8 cellular contexts compared by ENCODE assay signal in the genomic region with DNA sequence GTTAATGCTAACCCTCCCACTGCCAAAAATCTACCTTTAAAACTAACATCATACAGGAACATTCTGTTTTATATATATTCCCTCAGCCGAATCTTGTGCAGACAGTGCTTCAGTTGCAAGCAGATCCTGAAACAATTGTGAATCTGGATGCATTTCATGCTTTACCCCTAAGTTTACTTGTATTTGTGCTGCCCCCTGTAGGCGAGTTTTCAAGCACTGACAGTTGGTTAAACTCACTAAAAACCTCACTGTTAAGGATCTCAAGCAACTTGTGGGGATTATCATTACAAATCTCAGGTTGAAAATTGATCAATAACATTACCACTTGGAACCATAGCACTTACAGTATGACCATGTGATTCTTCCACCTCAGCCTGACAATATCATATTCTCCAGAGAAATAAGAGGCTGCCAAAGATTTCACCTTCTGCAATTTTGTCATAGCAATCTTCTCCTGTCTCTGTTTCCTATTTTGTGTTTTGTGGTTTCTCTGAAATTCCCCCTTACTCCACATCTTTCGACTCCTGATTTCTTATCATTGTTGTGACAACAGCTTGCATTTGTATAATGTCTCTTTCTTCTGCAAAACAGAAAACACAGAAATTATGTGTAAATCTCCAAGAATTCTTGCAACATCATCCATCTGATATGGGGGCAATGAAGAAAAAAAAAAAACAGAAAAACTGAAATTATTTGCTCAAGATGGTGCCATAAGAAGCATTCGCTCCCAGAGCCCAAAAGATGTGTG.
A peak's percentile ranks its signal among the peaks of the same experiment; 100 is the strongest.
DNase-seq lines count a peak whose midpoint lies in the region; ATAC-seq and TF ChIP-seq lines count a peak whose summit lies in the region.

No MANE protein-coding gene starts in this region.

- H3K4me3 ChIP-seq in OCI-LY7 (ENCODE audit: low read depth, low read length, poor library complexity, severe bottlenecking) (no peak overlapping the region), epithelial cell of proximal tubule (ENCODE audit: low read depth, low read length) (no peak overlapping the region)

- peaks cover 5 to 10% of the 10 kb centered on the region in 2 donors for H3K4me1 Mint-ChIP-seq in natural killer cell treated with Interleukin-12 subunit alpha and Interleukin-12 subunit beta and Interleukin-15 and Interleukin-18, amount 100 ng/mL, for 72 hours (ENCODE audit: low read depth in 2 of 2)

- no peak overlapping the region for H3K27ac ChIP-seq in OCI-LY7 (ENCODE audit: low read depth, low read length, poor library complexity, severe bottlenecking)

- BruUV-seq in OCI-LY7 (replicated peaks; lab: Mats Ljungman, UMichigan): no TSS peak

- CTCF ChIA-PET in OCI-LY7 (lab: Charles Lee; ENCODE audit: unreplicated experiment): no interaction called here

- TF ChIP-seq CTCF in OCI-LY7 (conservative IDR thresholded peaks at IDR 0.05; ENCODE audit: low read length) (peak; percentile 74), epithelial cell of proximal tubule (conservative IDR thresholded peaks at IDR 0.05; ENCODE audit: low read depth, low read length) (peak; percentile 84)

- no peaks in the 10 kb centered on the region for H4K20me1 ChIP-seq in OCI-LY7 (ENCODE audit: insufficient read depth, low read length)

- no peaks in the 10 kb centered on the region for H3K36me3 ChIP-seq in OCI-LY7 (ENCODE audit: insufficient read depth, low read length)

- peaks cover 0 to 3% of the 10 kb centered on the region in 2 donors for H3K27me3 Mint-ChIP-seq in natural killer cell treated with Interleukin-12 subunit alpha and Interleukin-12 subunit beta and Interleukin-15 and Interleukin-18, amount 100 ng/mL, for 72 hours

- H3K9me2 ChIP-seq in OCI-LY7 (ENCODE audit: insufficient read depth, low read length): no peaks in the 10 kb centered on the region

- POLR2A ChIA-PET in OCI-LY7 (lab: Charles Lee): no interaction called here

- peaks cover 4% of the 10 kb centered on the region for H3K36me3 Mint-ChIP-seq in natural killer cell treated with Interleukin-12 subunit alpha and Interleukin-12 subunit beta and Interleukin-15 and Interleukin-18, amount 100 ng/mL, for 72 hours

- H3K79me2 ChIP-seq in OCI-LY7 (ENCODE audit: insufficient read depth, low read depth, low read length): no peaks in the 10 kb centered on the region

- H3K9me3 ChIP-seq in OCI-LY7 (ENCODE audit: low read length): no peaks in the 10 kb centered on the region

- ATAC-seq in natural killer cell treated with Interleukin-12 subunit alpha and Interleukin-12 subunit beta and Interleukin-15 and Interleukin-18, amount 100 ng/mL, for 72 hours: no peak
- no peak for ATAC-seq in GM18517 (IDR thresholded peaks at IDR 0.05; ENCODE audit: unreplicated experiment)
- ATAC-seq in GM18861 (IDR thresholded peaks at IDR 0.05; ENCODE audit: unreplicated experiment): no peak
- no peak for ATAC-seq in GM18520 (IDR thresholded peaks at IDR 0.05; ENCODE audit: unreplicated experiment)

- intact Hi-C loops in OCI-LY7 (cut with micrococcal nuclease; ENCODE audit: unreplicated experiment): no loop called here

- no peak overlapping the region for H3K4me3 Mint-ChIP-seq in natural killer cell treated with Interleukin-12 subunit alpha and Interleukin-12 subunit beta and Interleukin-15 and Interleukin-18, amount 100 ng/mL, for 72 hours

- no peaks in the 10 kb centered on the region for H3K4me1 ChIP-seq in OCI-LY7 (ENCODE audit: insufficient read depth, low read length, poor library complexity, severe bottlenecking)

- DNase-seq in DMS53 treated with DMSO at 0.1 percent for 48 hours (lab: John Stamatoyannopoulos, UW; ENCODE audit: unreplicated experiment) (peak; percentile 67), HK-2 (ENCODE audit: unreplicated experiment) (peak; percentile 21), OCI-LY7 (ENCODE audit: low spot score) (peak; percentile 19), epithelial cell of proximal tubule (ENCODE audit: low read depth) (peak; percentile 16)
- DNase-seq in natural killer cell treated with Interleukin-12 subunit alpha and Interleukin-12 subunit beta and Interleukin-15 and Interleukin-18, amount 100 ng/mL, for 72 hours (ENCODE audit: low spot score): peak; percentile 60

- H2AFZ ChIP-seq in OCI-LY7 (ENCODE audit: low read length): no peak overlapping the region

- peaks cover 4% of the 10 kb centered on the region for H3K9me3 Mint-ChIP-seq in natural killer cell treated with Interleukin-12 subunit alpha and Interleukin-12 subunit beta and Interleukin-15 and Interleukin-18, amount 100 ng/mL, for 72 hours

- no peak overlapping the region for H3K27ac Mint-ChIP-seq in natural killer cell treated with Interleukin-12 subunit alpha and Interleukin-12 subunit beta and Interleukin-15 and Interleukin-18, amount 100 ng/mL, for 72 hours

- no peak overlapping the region for H3K4me2 ChIP-seq in OCI-LY7 (ENCODE audit: low read length)

Comparison
In these comparisons a context has a peak if more than half of its experiments do, and no peak if none do; other contexts are left out.
1. DNase-seq: peak in every context shown above with its lines; median percentile 67 in DMS53 treated with DMSO at 0.1 percent for 48 hours; 60 in natural killer cell treated with Interleukin-12 subunit alpha and Interleukin-12 subunit beta and Interleukin-15 and Interleukin-18, amount 100 ng/mL, for 72 hours; 21 in HK-2; 19 in OCI-LY7; 16 in epithelial cell of proximal tubule.